31 cellular contexts compared by ENCODE assay signal in genomic region chr6:1716396-1716795, GRCh38.
"Had no signal": no experiment of that assay in that cellular context is flagged by ENCODE, and none has a peak within 500 bp of the region (broad histone marks: within the 10 kb centered on the region; RNA-seq: fewer than 3 reads in every experiment).

No MANE protein-coding gene starts in this region.

- H3K36me3 ChIP-seq: brain microvascular endothelial cell, esophagus squamous epithelium, gastroesophageal sphincter, heart right ventricle had no signal

- H3K4me3 Mint-ChIP-seq: activated CD4-positive, alpha-beta memory T cell treated with anti-CD3 and anti-CD28 coated beads for 36 hours; activated CD4-positive, alpha-beta T cell treated with anti-CD3 and anti-CD28 coated beads for 36 hours; activated CD4-positive, alpha-beta T cell treated with anti-CD3 and anti-CD28 coated beads, Interleukin-2, amount 10 ng/mL, durations not matched to agents 24 days and 14 days; activated naive CD8-positive, alpha-beta T cell; activated T-cell treated with anti-CD3 and anti-CD28 coated beads, Interleukin-2, amount 50 U/mL, for 4 hours; activated T-helper 17 cell treated with anti-CD3 and anti-CD28 coated beads, Interleukin-2, amount 50 U/mL, for 72 hours; central memory CD8-positive, alpha-beta T cell; dendritic cell treated with granulocyte-macrophage colony-stimulating factor and Interleukin-4, amounts not matched to agents 40 ng/mL and 50 ng/mL, for 4 days; effector memory CD8-positive, alpha-beta T cell; T-helper 17 cell; T-helper 2 cell treated with Interferon-gamma antibody and Interleukin-4, amounts not matched to agents 5 μg/mL and 100 μg/mL, for 36 hours had no signal

- H3K4me3 ChIP-seq: coronary artery, dorsolateral prefrontal cortex, esophagus squamous epithelium, gastroesophageal sphincter, heart right ventricle, hepatocyte had no signal

- H3K79me2 ChIP-seq: hepatocyte had no signal

- H3K27ac ChIP-seq: brain microvascular endothelial cell, coronary artery, dorsolateral prefrontal cortex, esophagus squamous epithelium, gastroesophageal sphincter, heart right ventricle, hepatocyte had no signal

- ATAC-seq: activated CD4-positive, alpha-beta T cell treated with anti-CD3 and anti-CD28 coated beads for 36 hours; activated T-cell treated with anti-CD3 and anti-CD28 coated beads, Interleukin-2, amount 50 U/mL, for 4 hours; activated T-helper 17 cell treated with anti-CD3 and anti-CD28 coated beads, Interleukin-2, amount 50 U/mL, for 72 hours; effector memory CD8-positive, alpha-beta T cell; gastroesophageal sphincter; heart right ventricle; T-helper 17 cell had no signal

- H3K4me1 Mint-ChIP-seq: activated CD4-positive, alpha-beta T cell treated with anti-CD3 and anti-CD28 coated beads for 36 hours; activated CD4-positive, alpha-beta T cell treated with anti-CD3 and anti-CD28 coated beads, Interleukin-2, amount 10 ng/mL, durations not matched to agents 24 days and 14 days; activated T-helper 17 cell treated with anti-CD3 and anti-CD28 coated beads, Interleukin-2, amount 50 U/mL, for 72 hours; central memory CD8-positive, alpha-beta T cell had no signal

- H3K27me3 Mint-ChIP-seq: activated CD4-positive, alpha-beta memory T cell treated with anti-CD3 and anti-CD28 coated beads for 36 hours; activated CD4-positive, alpha-beta T cell treated with anti-CD3 and anti-CD28 coated beads for 36 hours; activated CD4-positive, alpha-beta T cell treated with anti-CD3 and anti-CD28 coated beads, Interleukin-2, amount 10 ng/mL, durations not matched to agents 24 days and 14 days; activated naive CD8-positive, alpha-beta T cell; activated T-helper 17 cell treated with anti-CD3 and anti-CD28 coated beads, Interleukin-2, amount 50 U/mL, for 72 hours; central memory CD8-positive, alpha-beta T cell; dendritic cell treated with granulocyte-macrophage colony-stimulating factor and Interleukin-4, amounts not matched to agents 40 ng/mL and 50 ng/mL, for 4 days; effector memory CD8-positive, alpha-beta T cell; T-helper 17 cell had no signal

- H3K9me3 ChIP-seq: esophagus squamous epithelium, gastroesophageal sphincter, heart right ventricle had no signal

- H3K9me3 Mint-ChIP-seq: activated CD4-positive, alpha-beta memory T cell treated with anti-CD3 and anti-CD28 coated beads for 36 hours; activated CD4-positive, alpha-beta T cell treated with anti-CD3 and anti-CD28 coated beads, Interleukin-2, amount 10 ng/mL, durations not matched to agents 24 days and 14 days; activated T-cell treated with anti-CD3 and anti-CD28 coated beads, Interleukin-2, amount 50 U/mL, for 4 hours; activated T-helper 17 cell treated with anti-CD3 and anti-CD28 coated beads, Interleukin-2, amount 50 U/mL, for 72 hours; central memory CD8-positive, alpha-beta T cell; dendritic cell treated with granulocyte-macrophage colony-stimulating factor and Interleukin-4, amounts not matched to agents 40 ng/mL and 50 ng/mL, for 4 days; effector memory CD8-positive, alpha-beta T cell; T-helper 2 cell treated with Interferon-gamma antibody and Interleukin-4, amounts not matched to agents 5 μg/mL and 100 μg/mL, for 36 hours had no signal

- H3K27me3 ChIP-seq: brain microvascular endothelial cell, dorsolateral prefrontal cortex, esophagus squamous epithelium, gastroesophageal sphincter, heart right ventricle, hepatocyte had no signal

- H3K4me1 ChIP-seq: gastroesophageal sphincter had no signal

- H3K4me2 ChIP-seq: hepatocyte had no signal

- DNase-seq: activated CD4-positive, alpha-beta memory T cell treated with anti-CD3 and anti-CD28 coated beads for 36 hours; activated CD4-positive, alpha-beta T cell treated with anti-CD3 and anti-CD28 coated beads for 36 hours; activated CD4-positive, alpha-beta T cell treated with anti-CD3 and anti-CD28 coated beads, Interleukin-2, amount 10 ng/mL, durations not matched to agents 24 days and 14 days; activated CD4-positive, CD25-positive, alpha-beta regulatory T cell; activated CD4-positive, CD25-positive, alpha-beta regulatory T cell treated with anti-CD3 and anti-CD28 coated beads, Interleukin-2, amount 50 U/mL, for 72 hours; activated CD8-positive, alpha-beta memory T cell treated with anti-CD3 and anti-CD28 coated beads for 24 hours; activated effector memory CD4-positive, alpha-beta T cell treated with Interleukin-2 at 50 U/mL for 16 hours; activated gamma-delta T cell treated with Interleukin-2 at 50 U/mL for 16 hours; activated naive CD4-positive, alpha-beta T cell treated with anti-CD3 and anti-CD28 coated beads, Interleukin-2, amount 50 U/mL, for 16 hours; activated naive CD4-positive, alpha-beta T cell treated with Interleukin-2 at 50 U/mL for 16 hours; activated T-cell treated with anti-CD3 and anti-CD28 coated beads, Interleukin-2, amount 50 U/mL, for 4 hours; amniotic stem cell; anterior cingulate cortex; brain microvascular endothelial cell; dorsolateral prefrontal cortex; effector CD4-positive, alpha-beta T cell; effector memory CD8-positive, alpha-beta T cell; erythroblast; esophagus squamous epithelium; foreskin melanocyte; heart right ventricle; T-helper 17 cell; T1000 had no signal

- H3K27ac Mint-ChIP-seq: activated CD4-positive, alpha-beta memory T cell treated with anti-CD3 and anti-CD28 coated beads for 36 hours; activated CD4-positive, alpha-beta T cell treated with anti-CD3 and anti-CD28 coated beads for 36 hours; activated CD4-positive, alpha-beta T cell treated with anti-CD3 and anti-CD28 coated beads, Interleukin-2, amount 10 ng/mL, durations not matched to agents 24 days and 14 days; activated naive CD8-positive, alpha-beta T cell; activated T-helper 17 cell treated with anti-CD3 and anti-CD28 coated beads, Interleukin-2, amount 50 U/mL, for 72 hours; dendritic cell treated with granulocyte-macrophage colony-stimulating factor and Interleukin-4, amounts not matched to agents 40 ng/mL and 50 ng/mL, for 4 days; effector memory CD8-positive, alpha-beta T cell; T-helper 17 cell; T-helper 2 cell treated with Interferon-gamma antibody and Interleukin-4, amounts not matched to agents 5 μg/mL and 100 μg/mL, for 36 hours had no signal

- H2AFZ ChIP-seq: hepatocyte had no signal
